Comparison of ENCODE assay signal across 1 cellular context in the genomic region with DNA sequence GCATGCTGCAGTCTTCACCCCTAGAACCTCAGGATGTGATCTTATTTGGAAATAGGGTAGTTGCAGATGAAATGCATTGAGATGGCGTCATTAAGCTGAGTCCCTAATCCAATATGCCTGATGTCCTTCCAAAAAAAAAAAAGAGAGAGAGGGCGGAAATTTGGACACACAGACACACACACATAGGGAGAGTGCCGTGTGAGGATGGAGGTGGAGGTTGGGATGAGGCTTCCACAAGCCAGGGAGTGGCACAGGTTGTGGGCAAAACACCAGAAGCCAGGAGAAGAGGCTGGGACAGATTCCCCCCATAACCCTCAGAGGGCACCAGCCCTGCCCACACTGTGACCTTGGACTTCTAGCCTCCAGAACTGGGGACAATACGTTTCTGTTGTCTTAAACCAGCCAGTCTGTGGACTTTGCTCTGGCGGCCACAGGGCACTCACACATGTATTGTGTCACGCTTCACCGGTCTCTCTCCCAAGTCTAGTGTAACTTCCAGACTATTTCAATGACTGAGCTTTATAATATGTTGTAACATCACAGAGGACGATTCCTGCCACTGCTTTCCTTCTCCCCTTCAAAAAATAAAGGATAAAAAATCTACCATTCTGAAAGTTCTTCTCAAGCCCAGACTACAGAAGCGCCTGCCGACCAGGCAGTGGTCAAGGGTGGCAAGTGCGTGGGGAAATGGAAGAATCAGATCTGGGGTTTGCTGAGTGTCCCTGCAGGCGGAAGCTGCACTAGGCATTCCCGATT.
TF ChIP-seq lines count a peak whose summit lies in the region.

No MANE protein-coding gene starts in this region.

TF ChIP-seq in HepG2, 621 proteins besides CTCF, POLR2A, EP300 and RAD21 (continued from another document and continues in another):
- TF ChIP-seq, protein P1, sequence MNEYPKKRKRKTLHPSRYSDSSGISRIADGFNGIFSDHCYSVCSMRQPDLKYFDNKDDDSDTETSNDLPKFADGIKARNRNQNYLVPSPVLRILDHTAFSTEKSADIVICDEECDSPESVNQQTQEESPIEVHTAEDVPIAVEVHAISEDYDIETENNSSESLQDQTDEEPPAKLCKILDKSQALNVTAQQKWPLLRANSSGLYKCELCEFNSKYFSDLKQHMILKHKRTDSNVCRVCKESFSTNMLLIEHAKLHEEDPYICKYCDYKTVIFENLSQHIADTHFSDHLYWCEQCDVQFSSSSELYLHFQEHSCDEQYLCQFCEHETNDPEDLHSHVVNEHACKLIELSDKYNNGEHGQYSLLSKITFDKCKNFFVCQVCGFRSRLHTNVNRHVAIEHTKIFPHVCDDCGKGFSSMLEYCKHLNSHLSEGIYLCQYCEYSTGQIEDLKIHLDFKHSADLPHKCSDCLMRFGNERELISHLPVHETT (CRISPR knock-in tag; conservative IDR thresholded peaks at IDR 0.05) = no peak
- TF ChIP-seq SAP130 (CRISPR knock-in tag; IDR thresholded peaks at IDR 0.05; ENCODE audit: low read depth) (peak; percentile 69), ZZZ3 (CRISPR knock-in tag; IDR thresholded peaks at IDR 0.05; ENCODE audit: borderline replicate concordance) (no peak), DR1 (CRISPR knock-in tag; IDR thresholded peaks at IDR 0.05) (no peak), HDAC6 (IDR thresholded peaks at IDR 0.05; ENCODE audit: low read depth, low read length) (no peak), ZFP36 (IDR thresholded peaks at IDR 0.05; ENCODE audit: borderline replicate concordance, low read depth, low read length, partially characterized antibody) (no peak), TEAD2 (CRISPR knock-in tag; IDR thresholded peaks at IDR 0.05) (no peak), CC2D1A (CRISPR knock-in tag; IDR thresholded peaks at IDR 0.05) (no peak), ARHGAP35 (CRISPR knock-in tag; IDR thresholded peaks at IDR 0.05; ENCODE audit: borderline replicate concordance) (no peak), ZNF20 (CRISPR knock-in tag; IDR thresholded peaks at IDR 0.05) (no peak), ZNF777 (CRISPR knock-in tag; IDR thresholded peaks at IDR 0.05) (no peak), THAP11 (CRISPR knock-in tag; IDR thresholded peaks at IDR 0.05) (peak; percentile 52; the same call in 1 of the 2 replicates), SP5 (CRISPR knock-in tag; IDR thresholded peaks at IDR 0.05; ENCODE audit: borderline replicate concordance, low read depth) (peak; percentile 27; the same call in 1 of the 2 replicates), ZNF841 (CRISPR knock-in tag; IDR thresholded peaks at IDR 0.05; ENCODE audit: borderline replicate concordance) (no peak), ZNF780A (CRISPR knock-in tag; IDR thresholded peaks at IDR 0.05) (no peak), ZSCAN30 (CRISPR knock-in tag; IDR thresholded peaks at IDR 0.05) (no peak), NFYB (CRISPR knock-in tag; IDR thresholded peaks at IDR 0.05) (no peak), SRY (CRISPR knock-in tag; IDR thresholded peaks at IDR 0.05) (no peak), HNRNPLL (IDR thresholded peaks at IDR 0.05; ENCODE audit: low read depth, low read length, poor library complexity, severe bottlenecking) (no peak), ZSCAN25 (CRISPR knock-in tag; IDR thresholded peaks at IDR 0.05) (no peak), TCF7L2 (IDR thresholded peaks at IDR 0.05; ENCODE audit: low read depth, low read length) (no peak), AGO2 (optimal IDR thresholded peaks at IDR 0.05; ENCODE audit: low read depth, low read length) (no peak), RBM22 (optimal IDR thresholded peaks at IDR 0.05; ENCODE audit: low read length) (no peak), NCOA2 (CRISPR knock-in tag; IDR thresholded peaks at IDR 0.05) (peak; percentile 62), HNRNPL (IDR thresholded peaks at IDR 0.05; ENCODE audit: low read depth, low read length) (peak; percentile 79; the same call in 1 of the 2 replicates), TOE1 (CRISPR knock-in tag; IDR thresholded peaks at IDR 0.05) (no peak), SMAD1 (CRISPR knock-in tag; IDR thresholded peaks at IDR 0.05; ENCODE audit: borderline replicate concordance, low read depth) (no peak)
- TF ChIP-seq, protein P2, sequence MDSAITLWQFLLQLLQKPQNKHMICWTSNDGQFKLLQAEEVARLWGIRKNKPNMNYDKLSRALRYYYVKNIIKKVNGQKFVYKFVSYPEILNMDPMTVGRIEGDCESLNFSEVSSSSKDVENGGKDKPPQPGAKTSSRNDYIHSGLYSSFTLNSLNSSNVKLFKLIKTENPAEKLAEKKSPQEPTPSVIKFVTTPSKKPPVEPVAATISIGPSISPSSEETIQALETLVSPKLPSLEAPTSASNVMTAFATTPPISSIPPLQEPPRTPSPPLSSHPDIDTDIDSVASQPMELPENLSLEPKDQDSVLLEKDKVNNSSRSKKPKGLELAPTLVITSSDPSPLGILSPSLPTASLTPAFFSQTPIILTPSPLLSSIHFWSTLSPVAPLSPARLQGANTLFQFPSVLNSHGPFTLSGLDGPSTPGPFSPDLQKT (CRISPR knock-in tag; IDR thresholded peaks at IDR 0.05; ENCODE audit: borderline replicate concordance) = no peak
- TF ChIP-seq, protein P3, sequence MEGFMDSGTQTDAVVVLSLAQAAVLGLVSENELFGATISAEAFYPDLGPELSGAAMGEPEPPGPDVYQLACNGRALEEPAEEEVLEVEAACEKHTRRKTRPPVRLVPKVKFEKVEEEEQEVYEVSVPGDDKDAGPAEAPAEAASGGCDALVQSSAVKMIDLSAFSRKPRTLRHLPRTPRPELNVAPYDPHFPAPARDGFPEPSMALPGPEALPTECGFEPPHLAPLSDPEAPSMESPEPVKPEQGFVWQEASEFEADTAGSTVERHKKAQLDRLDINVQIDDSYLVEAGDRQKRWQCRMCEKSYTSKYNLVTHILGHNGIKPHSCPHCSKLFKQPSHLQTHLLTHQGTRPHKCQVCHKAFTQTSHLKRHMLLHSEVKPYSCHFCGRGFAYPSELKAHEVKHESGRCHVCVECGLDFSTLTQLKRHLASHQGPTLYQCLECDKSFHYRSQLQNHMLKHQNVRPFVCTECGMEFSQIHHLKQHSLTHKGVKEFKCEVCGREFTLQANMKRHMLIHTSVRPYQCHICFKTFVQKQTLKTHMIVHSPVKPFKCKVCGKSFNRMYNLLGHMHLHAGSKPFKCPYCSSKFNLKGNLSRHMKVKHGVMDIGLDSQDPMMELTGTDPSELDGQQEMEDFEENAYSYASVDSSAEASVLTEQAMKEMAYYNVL (CRISPR knock-in tag; IDR thresholded peaks at IDR 0.05; ENCODE audit: borderline replicate concordance) = peak; percentile 86; the same call in 1 of the 2 replicates
- TF ChIP-seq, protein P4, sequence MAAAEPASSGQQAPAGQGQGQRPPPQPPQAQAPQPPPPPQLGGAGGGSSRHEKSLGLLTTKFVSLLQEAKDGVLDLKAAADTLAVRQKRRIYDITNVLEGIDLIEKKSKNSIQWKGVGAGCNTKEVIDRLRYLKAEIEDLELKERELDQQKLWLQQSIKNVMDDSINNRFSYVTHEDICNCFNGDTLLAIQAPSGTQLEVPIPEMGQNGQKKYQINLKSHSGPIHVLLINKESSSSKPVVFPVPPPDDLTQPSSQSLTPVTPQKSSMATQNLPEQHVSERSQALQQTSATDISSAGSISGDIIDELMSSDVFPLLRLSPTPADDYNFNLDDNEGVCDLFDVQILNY (CRISPR knock-in tag; conservative IDR thresholded peaks at IDR 0.05) = no peak
- TF ChIP-seq, protein P5, sequence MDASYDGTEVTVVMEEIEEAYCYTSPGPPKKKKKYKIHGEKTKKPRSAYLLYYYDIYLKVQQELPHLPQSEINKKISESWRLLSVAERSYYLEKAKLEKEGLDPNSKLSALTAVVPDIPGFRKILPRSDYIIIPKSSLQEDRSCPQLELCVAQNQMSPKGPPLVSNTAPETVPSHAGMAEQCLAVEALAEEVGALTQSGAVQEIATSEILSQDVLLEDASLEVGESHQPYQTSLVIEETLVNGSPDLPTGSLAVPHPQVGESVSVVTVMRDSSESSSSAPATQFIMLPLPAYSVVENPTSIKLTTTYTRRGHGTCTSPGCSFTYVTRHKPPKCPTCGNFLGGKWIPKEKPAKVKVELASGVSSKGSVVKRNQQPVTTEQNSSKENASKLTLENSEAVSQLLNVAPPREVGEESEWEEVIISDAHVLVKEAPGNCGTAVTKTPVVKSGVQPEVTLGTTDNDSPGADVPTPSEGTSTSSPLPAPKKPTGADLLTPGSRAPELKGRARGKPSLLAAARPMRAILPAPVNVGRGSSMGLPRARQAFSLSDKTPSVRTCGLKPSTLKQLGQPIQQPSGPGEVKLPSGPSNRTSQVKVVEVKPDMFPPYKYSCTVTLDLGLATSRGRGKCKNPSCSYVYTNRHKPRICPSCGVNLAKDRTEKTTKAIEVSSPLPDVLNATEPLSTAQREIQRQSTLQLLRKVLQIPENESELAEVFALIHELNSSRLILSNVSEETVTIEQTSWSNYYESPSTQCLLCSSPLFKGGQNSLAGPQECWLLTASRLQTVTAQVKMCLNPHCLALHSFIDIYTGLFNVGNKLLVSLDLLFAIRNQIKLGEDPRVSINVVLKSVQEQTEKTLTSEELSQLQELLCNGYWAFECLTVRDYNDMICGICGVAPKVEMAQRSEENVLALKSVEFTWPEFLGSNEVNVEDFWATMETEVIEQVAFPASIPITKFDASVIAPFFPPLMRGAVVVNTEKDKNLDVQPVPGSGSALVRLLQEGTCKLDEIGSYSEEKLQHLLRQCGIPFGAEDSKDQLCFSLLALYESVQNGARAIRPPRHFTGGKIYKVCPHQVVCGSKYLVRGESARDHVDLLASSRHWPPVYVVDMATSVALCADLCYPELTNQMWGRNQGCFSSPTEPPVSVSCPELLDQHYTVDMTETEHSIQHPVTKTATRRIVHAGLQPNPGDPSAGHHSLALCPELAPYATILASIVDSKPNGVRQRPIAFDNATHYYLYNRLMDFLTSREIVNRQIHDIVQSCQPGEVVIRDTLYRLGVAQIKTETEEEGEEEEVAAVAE (CRISPR knock-in tag; IDR thresholded peaks at IDR 0.05; ENCODE audit: borderline replicate concordance) = no peak
- TF ChIP-seq, protein P6, sequence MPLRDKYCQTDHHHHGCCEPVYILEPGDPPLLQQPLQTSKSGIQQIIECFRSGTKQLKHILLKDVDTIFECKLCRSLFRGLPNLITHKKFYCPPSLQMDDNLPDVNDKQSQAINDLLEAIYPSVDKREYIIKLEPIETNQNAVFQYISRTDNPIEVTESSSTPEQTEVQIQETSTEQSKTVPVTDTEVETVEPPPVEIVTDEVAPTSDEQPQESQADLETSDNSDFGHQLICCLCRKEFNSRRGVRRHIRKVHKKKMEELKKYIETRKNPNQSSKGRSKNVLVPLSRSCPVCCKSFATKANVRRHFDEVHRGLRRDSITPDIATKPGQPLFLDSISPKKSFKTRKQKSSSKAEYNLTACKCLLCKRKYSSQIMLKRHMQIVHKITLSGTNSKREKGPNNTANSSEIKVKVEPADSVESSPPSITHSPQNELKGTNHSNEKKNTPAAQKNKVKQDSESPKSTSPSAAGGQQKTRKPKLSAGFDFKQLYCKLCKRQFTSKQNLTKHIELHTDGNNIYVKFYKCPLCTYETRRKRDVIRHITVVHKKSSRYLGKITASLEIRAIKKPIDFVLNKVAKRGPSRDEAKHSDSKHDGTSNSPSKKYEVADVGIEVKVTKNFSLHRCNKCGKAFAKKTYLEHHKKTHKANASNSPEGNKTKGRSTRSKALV (CRISPR knock-in tag; IDR thresholded peaks at IDR 0.05) = no peak
- TF ChIP-seq, protein P7, sequence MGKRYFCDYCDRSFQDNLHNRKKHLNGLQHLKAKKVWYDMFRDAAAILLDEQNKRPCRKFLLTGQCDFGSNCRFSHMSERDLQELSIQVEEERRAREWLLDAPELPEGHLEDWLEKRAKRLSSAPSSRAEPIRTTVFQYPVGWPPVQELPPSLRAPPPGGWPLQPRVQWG (CRISPR knock-in tag; IDR thresholded peaks at IDR 0.05; ENCODE audit: borderline replicate concordance, low read depth) = no peak
- TF ChIP-seq, protein P8, sequence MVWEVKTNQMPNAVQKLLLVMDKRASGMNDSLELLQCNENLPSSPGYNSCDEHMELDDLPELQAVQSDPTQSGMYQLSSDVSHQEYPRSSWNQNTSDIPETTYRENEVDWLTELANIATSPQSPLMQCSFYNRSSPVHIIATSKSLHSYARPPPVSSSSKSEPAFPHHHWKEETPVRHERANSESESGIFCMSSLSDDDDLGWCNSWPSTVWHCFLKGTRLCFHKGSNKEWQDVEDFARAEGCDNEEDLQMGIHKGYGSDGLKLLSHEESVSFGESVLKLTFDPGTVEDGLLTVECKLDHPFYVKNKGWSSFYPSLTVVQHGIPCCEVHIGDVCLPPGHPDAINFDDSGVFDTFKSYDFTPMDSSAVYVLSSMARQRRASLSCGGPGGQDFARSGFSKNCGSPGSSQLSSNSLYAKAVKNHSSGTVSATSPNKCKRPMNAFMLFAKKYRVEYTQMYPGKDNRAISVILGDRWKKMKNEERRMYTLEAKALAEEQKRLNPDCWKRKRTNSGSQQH (CRISPR knock-in tag; IDR thresholded peaks at IDR 0.05; ENCODE audit: low read depth) = no peak
- TF ChIP-seq, protein P9, sequence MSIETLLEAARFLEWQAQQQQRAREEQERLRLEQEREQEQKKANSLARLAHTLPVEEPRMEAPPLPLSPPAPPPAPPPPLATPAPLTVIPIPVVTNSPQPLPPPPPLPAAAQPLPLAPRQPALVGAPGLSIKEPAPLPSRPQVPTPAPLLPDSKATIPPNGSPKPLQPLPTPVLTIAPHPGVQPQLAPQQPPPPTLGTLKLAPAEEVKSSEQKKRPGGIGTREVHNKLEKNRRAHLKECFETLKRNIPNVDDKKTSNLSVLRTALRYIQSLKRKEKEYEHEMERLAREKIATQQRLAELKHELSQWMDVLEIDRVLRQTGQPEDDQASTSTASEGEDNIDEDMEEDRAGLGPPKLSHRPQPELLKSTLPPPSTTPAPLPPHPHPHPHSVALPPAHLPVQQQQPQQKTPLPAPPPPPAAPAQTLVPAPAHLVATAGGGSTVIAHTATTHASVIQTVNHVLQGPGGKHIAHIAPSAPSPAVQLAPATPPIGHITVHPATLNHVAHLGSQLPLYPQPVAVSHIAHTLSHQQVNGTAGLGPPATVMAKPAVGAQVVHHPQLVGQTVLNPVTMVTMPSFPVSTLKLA (IDR thresholded peaks at IDR 0.05) = no peak
- TF ChIP-seq, protein P10, sequence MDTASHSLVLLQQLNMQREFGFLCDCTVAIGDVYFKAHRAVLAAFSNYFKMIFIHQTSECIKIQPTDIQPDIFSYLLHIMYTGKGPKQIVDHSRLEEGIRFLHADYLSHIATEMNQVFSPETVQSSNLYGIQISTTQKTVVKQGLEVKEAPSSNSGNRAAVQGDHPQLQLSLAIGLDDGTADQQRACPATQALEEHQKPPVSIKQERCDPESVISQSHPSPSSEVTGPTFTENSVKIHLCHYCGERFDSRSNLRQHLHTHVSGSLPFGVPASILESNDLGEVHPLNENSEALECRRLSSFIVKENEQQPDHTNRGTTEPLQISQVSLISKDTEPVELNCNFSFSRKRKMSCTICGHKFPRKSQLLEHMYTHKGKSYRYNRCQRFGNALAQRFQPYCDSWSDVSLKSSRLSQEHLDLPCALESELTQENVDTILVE (CRISPR knock-in tag; IDR thresholded peaks at IDR 0.05) = no peak
- TF ChIP-seq, protein P11, sequence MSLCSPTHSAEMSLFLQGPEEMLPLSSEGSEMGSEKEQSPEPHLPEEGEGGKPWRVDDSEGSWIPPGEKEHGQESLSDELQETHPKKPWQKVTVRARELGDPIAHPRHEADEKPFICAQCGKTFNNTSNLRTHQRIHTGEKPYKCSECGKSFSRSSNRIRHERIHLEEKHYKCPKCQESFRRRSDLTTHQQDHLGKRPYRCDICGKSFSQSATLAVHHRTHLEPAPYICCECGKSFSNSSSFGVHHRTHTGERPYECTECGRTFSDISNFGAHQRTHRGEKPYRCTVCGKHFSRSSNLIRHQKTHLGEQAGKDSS (CRISPR knock-in tag; IDR thresholded peaks at IDR 0.05; ENCODE audit: borderline replicate concordance, low read depth) = 0 out of 2 replicates have a peak, but pooled peaks have one; percentile 28
- TF ChIP-seq, protein P12, sequence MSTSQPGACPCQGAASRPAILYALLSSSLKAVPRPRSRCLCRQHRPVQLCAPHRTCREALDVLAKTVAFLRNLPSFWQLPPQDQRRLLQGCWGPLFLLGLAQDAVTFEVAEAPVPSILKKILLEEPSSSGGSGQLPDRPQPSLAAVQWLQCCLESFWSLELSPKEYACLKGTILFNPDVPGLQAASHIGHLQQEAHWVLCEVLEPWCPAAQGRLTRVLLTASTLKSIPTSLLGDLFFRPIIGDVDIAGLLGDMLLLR (CRISPR knock-in tag; IDR thresholded peaks at IDR 0.05) = no peak
